ENCODE assay signal across 8 cellular contexts in genomic region chr2:27217173-27218121, GRCh38. TPM values are rescaled to one million over a fixed set of nuclear protein-coding genes. Genes with fewer than 3 reads are reported as not detected.
DNase-seq lines count a peak whose midpoint lies in the region; ATAC-seq, FAIRE-seq and TF ChIP-seq lines count a peak whose summit lies in the region.

Gene CAD (plus strand): TSS chr2:27217369. CDS start chr2:27217552, 183 bp downstream.

- H3K9me3 ChIP-seq in A673 (ENCODE audit: low read depth, low read length, poor library complexity, severe bottlenecking), result no peaks in the 10 kb centered on the region

- FAIRE-seq in bronchial epithelial cell (lab: Jason Lieb, UNC), result no peak

- TSS peak; percentile 19 for BruUV-seq in A673 (replicated peaks; lab: Mats Ljungman, UMichigan)

- ATAC-seq in GM18861 (IDR thresholded peaks at IDR 0.05; ENCODE audit: unreplicated experiment), result peak; percentile 65
- ATAC-seq in HG03103 (IDR thresholded peaks at IDR 0.05; ENCODE audit: low read depth, unreplicated experiment), result peak; percentile 75
- peak; percentile 80 for ATAC-seq in WTC11

- H3K4me1 Mint-ChIP-seq in WTC11, result peaks cover 30% of the 10 kb centered on the region

- no peaks in the 10 kb centered on the region for H3K9me3 Mint-ChIP-seq in WTC11

- peaks cover 70% of the 10 kb centered on the region for H3K4me1 ChIP-seq in A673 (ENCODE audit: insufficient read depth, low read length, poor library complexity, severe bottlenecking)

- H3K4me3 Mint-ChIP-seq in WTC11, result peak within 1 kb of the TSS; percentile 90

- peaks cover 43% of the 10 kb centered on the region for H3K36me3 Mint-ChIP-seq in WTC11

- DNase-seq in A673 (ENCODE audit: low spot score), result peak; percentile 96
- peak; percentile 92 for DNase-seq in NCI-H2196 (lab: John Stamatoyannopoulos, UW; ENCODE audit: unreplicated experiment)
- peak; percentile 90 for DNase-seq in WTC11 (ENCODE audit: low spot score)
- peak; percentile 67 for DNase-seq in bronchial epithelial cell (ENCODE audit: low read depth)
- peak; percentile 79 for DNase-seq in inferior parietal cortex (ENCODE audit: extremely low spot score)
- peak; percentile 78 to 86 for DNase-seq in stimulated activated CD4-positive, alpha-beta T cell treated with anti-CD3 and anti-CD28 coated beads, Interleukin-12 subunit alpha, Interleukin-12 subunit beta, amount 100 ng/mL, for 24 hours (ENCODE audit: low read depth in 2 of 2)

- H3K27me3 Mint-ChIP-seq in WTC11 (ENCODE audit: low read depth), result no peaks in the 10 kb centered on the region

- POLR2A ChIA-PET in A673 (lab: Charles Lee; ENCODE audit: low non-redundant PET), result no interaction called here
- POLR2A ChIA-PET in WTC11 (lab: Charles Lee), result interaction anchor here (0.8 to 1.5 kb wide), 4 partner anchors 9 to 139 kb away, joined by 3 to 5 read pairs (median 3); partner anchors contain the start of genes GTF3C2 and PREB

- TF ChIP-seq CTCF in A673 (conservative IDR thresholded peaks at IDR 0.05; ENCODE audit: low read depth, low read length), result 0 out of 2 replicates have a peak, but pooled peaks have one; percentile 16
- no peak for TF ChIP-seq CTCF in WTC11 (IDR thresholded peaks at IDR 0.05)
- no peak for TF ChIP-seq CTCF in bronchial epithelial cell (IDR thresholded peaks at IDR 0.05; ENCODE audit: insufficient read depth, low read length, severe bottlenecking)

- H3K27ac Mint-ChIP-seq in WTC11, result peak within 1 kb of the TSS; percentile 98

- H3K4me3 ChIP-seq in A673 (ENCODE audit: low read depth, low read length, poor library complexity, severe bottlenecking), result peak within 1 kb of the TSS; percentile 61
- peak within 1 kb of the TSS; percentile 87 for H3K4me3 ChIP-seq in bronchial epithelial cell (ENCODE audit: low read depth, low read length)

- H3K27me3 ChIP-seq in A673 (replicated peaks; ENCODE audit: insufficient read depth, low read depth, low read length, poor library complexity), result no peaks in the 10 kb centered on the region
- no peaks in the 10 kb centered on the region for H3K27me3 ChIP-seq in bronchial epithelial cell (ENCODE audit: control insufficient read depth, insufficient read depth, low read length)

- CTCF ChIA-PET in A673 (lab: Charles Lee) (no interaction called here), WTC11 (lab: Charles Lee) (interaction anchor here (1.5 kb wide), 2 partner anchors 48 to 84 kb away, joined by 3 to 5 read pairs; no protein-coding TSS in a partner anchor)

- H3K36me3 ChIP-seq in A673 (ENCODE audit: insufficient read depth, low read length, poor library complexity, severe bottlenecking) (peaks cover 32% of the 10 kb centered on the region), bronchial epithelial cell (ENCODE audit: control insufficient read depth, insufficient read depth, low read length) (peaks cover 20% of the 10 kb centered on the region)

- H3K27ac ChIP-seq in A673 (ENCODE audit: low read depth, low read length, poor library complexity, severe bottlenecking), result peak within 1 kb of the TSS; percentile 98

- intact Hi-C loops in A673 (cut with micrococcal nuclease; ENCODE audit: unreplicated experiment), result no loop called here

TF ChIP-seq in WTC11, 78 proteins besides CTCF, POLR2A, EP300 and RAD21 (continues in another document):
- no peak for TF ChIP-seq ATF2 (CRISPR knock-in tag; IDR thresholded peaks at IDR 0.05; ENCODE audit: borderline replicate concordance, low read depth)
- TF ChIP-seq ARID4B (CRISPR knock-in tag; IDR thresholded peaks at IDR 0.05; ENCODE audit: borderline replicate concordance), result peak; percentile 96
- TF ChIP-seq E2F1 (CRISPR knock-in tag; IDR thresholded peaks at IDR 0.05), result peak; percentile 92
- TF ChIP-seq E2F5 (CRISPR knock-in tag; IDR thresholded peaks at IDR 0.05), result peak; percentile 95
- TF ChIP-seq NR3C1 (CRISPR knock-in tag; conservative IDR thresholded peaks at IDR 0.05; ENCODE audit: low read depth), result no peak
- peak; percentile 97 for TF ChIP-seq HMGXB4 (CRISPR knock-in tag; IDR thresholded peaks at IDR 0.05)
- 0 out of 2 replicates have a peak, but pooled peaks have one; percentile 42 for TF ChIP-seq ZNF263 (CRISPR knock-in tag; IDR thresholded peaks at IDR 0.05; ENCODE audit: low read depth)
- TF ChIP-seq USF1 (CRISPR knock-in tag; IDR thresholded peaks at IDR 0.05), result peak; percentile 93
- TF ChIP-seq EMX1 (CRISPR knock-in tag; IDR thresholded peaks at IDR 0.05), result no peak; the same call in 1 of the 2 replicates

RNA-seq across cellular contexts. Expression of gene CAD, which starts in this region (rescaled TPM):
- total RNA-seq in A673 (2021), result 194 and 210 TPM in 2 replicates
- total RNA-seq in WTC11 (2021), result 145 to 178 TPM (median 150 TPM) in 3 replicates
- total RNA-seq in bronchial epithelial cell, result 21.6 and 24.3 TPM in 2 replicates

Comparison
In these comparisons a context has a peak if more than half of its experiments do, and no peak if none do; other contexts are left out.
1. Peak in every context shown above with its lines: DNase-seq, ATAC-seq, H3K4me3 ChIP-seq and H3K27ac ChIP-seq.